In genomic region chr12:30796508-30796780, GRCh38 we compare ENCODE assay signal across 8 cellular contexts. TPM values are rescaled to one million over a fixed set of nuclear protein-coding genes. Genes with fewer than 3 reads are reported as not detected.
DNase-seq lines count a peak whose midpoint lies in the region; ATAC-seq, FAIRE-seq and TF ChIP-seq lines count a peak whose summit lies in the region.

No MANE protein-coding gene starts in this region.

- peak overlapping the region; percentile 19 for H3K4me3 Mint-ChIP-seq in activated T-helper 1 cell treated with anti-CD3 and anti-CD28 coated beads, Interleukin-12 subunit alpha, Interleukin-12 subunit beta, Interleukin-2, Interleukin-4 antibody, amounts not matched to agents 30 ng/mL and 10 ng/mL and 1 ng/mL, durations not matched to agents 14 hours and 24 hours and 36 hours

- TF ChIP-seq POLR2A in heart left ventricle (IDR thresholded peaks at IDR 0.05) = no peak
- TF ChIP-seq POLR2A in prostate gland (IDR thresholded peaks at IDR 0.05) = no peak

- H3K36me3 Mint-ChIP-seq in activated T-helper 1 cell treated with anti-CD3 and anti-CD28 coated beads, Interleukin-12 subunit alpha, Interleukin-12 subunit beta, Interleukin-2, Interleukin-4 antibody, amounts not matched to agents 30 ng/mL and 10 ng/mL and 1 ng/mL, durations not matched to agents 14 hours and 24 hours and 36 hours (ENCODE audit: low read depth) = no peaks in the 10 kb centered on the region

- peak; percentile 22 for ATAC-seq in HG03432 (IDR thresholded peaks at IDR 0.05; ENCODE audit: unreplicated experiment)
- peak; percentile 43 to 64 (median 54) for ATAC-seq in heart left ventricle
- ATAC-seq in GM21390 (IDR thresholded peaks at IDR 0.05; ENCODE audit: unreplicated experiment) = no peak

- H3K4me3 ChIP-seq in heart left ventricle (peak overlapping the region; percentile 48 to 80 (median 63)), prostate gland (peak overlapping the region; percentile 33 to 34)

- intact Hi-C loops in activated T-helper 1 cell treated with anti-CD3 and anti-CD28 coated beads, Interleukin-12 subunit alpha, Interleukin-12 subunit beta, Interleukin-2, Interleukin-4 antibody, amounts not matched to agents 30 ng/mL and 10 ng/mL and 1 ng/mL, durations not matched to agents 14 hours and 24 hours and 36 hours (cut with micrococcal nuclease) = no loop called here
- intact Hi-C loops in heart left ventricle (cut with DNase I) (loop anchor here in 5 of 10 donors (5.0 kb wide), 3 partner anchors 34 to 44 kb away; partner anchors contain the start of gene CAPRIN2 (in 1 of the 5)), prostate gland (cut with DNase I) (loop anchor here (5.0 to 10.0 kb wide), 2 partner anchors 39 to 102 kb away; partner anchors contain the start of gene IPO8)

- H3K4me1 ChIP-seq in heart left ventricle (peaks cover 0 to 27% (median 11%) of the 10 kb centered on the region in 12 donors), prostate gland (replicated peaks) (no peaks in the 10 kb centered on the region)

- H3K9me3 ChIP-seq in heart left ventricle (no peaks in the 10 kb centered on the region), prostate gland (no peaks in the 10 kb centered on the region)

- FAIRE-seq in GM19239 (lab: Jason Lieb, UNC) = no peak

- H3K27ac Mint-ChIP-seq in activated T-helper 1 cell treated with anti-CD3 and anti-CD28 coated beads, Interleukin-12 subunit alpha, Interleukin-12 subunit beta, Interleukin-2, Interleukin-4 antibody, amounts not matched to agents 30 ng/mL and 10 ng/mL and 1 ng/mL, durations not matched to agents 14 hours and 24 hours and 36 hours = no peak overlapping the region

- TF ChIP-seq CTCF in heart left ventricle (IDR thresholded peaks at IDR 0.05) (no peak), prostate gland (IDR thresholded peaks at IDR 0.05) (no peak)

- H3K27me3 ChIP-seq in heart left ventricle (peaks cover 0 to 23% (median 0%) of the 10 kb centered on the region in 9 donors), prostate gland (replicated peaks; ENCODE audit: insufficient read depth) (no peaks in the 10 kb centered on the region)

- H3K27ac ChIP-seq in heart left ventricle = peak overlapping the region in 6 of 12 donors; percentile 6 to 89 (median 64)
- peak overlapping the region; percentile 22 to 34 for H3K27ac ChIP-seq in prostate gland

- peaks cover 47% of the 10 kb centered on the region for H3K27me3 Mint-ChIP-seq in activated T-helper 1 cell treated with anti-CD3 and anti-CD28 coated beads, Interleukin-12 subunit alpha, Interleukin-12 subunit beta, Interleukin-2, Interleukin-4 antibody, amounts not matched to agents 30 ng/mL and 10 ng/mL and 1 ng/mL, durations not matched to agents 14 hours and 24 hours and 36 hours (ENCODE audit: insufficient read depth)

- WGBS in heart left ventricle, 4 donors = 0 to 1% (median 1%) methylated on average over 12 to 19 of the region's 19 CpGs
- under 1% methylated on average over 17 of the region's 19 CpGs for WGBS in prostate gland

- DNase-seq in NCI-H526 (lab: John Stamatoyannopoulos, UW) (peak; percentile 5 to 50), NCI-H526 treated with DMSO at 0.1 percent for 48 hours (lab: John Stamatoyannopoulos, UW) (no peak), heart left ventricle (peak in 2 of 5 donors; percentile 37 to 43), prostate gland (ENCODE audit: low spot score) (no peak), GM19239 (ENCODE audit: insufficient read length, low spot score) (no peak)
- no peak for DNase-seq in activated T-helper 1 cell treated with anti-CD3 and anti-CD28 coated beads, Interleukin-12 subunit alpha, Interleukin-12 subunit beta, Interleukin-2, Interleukin-4 antibody, amounts not matched to agents 30 ng/mL and 10 ng/mL and 1 ng/mL, durations not matched to agents 14 hours and 24 hours and 36 hours (ENCODE audit: low spot score)

- no peaks in the 10 kb centered on the region for H3K9me3 Mint-ChIP-seq in activated T-helper 1 cell treated with anti-CD3 and anti-CD28 coated beads, Interleukin-12 subunit alpha, Interleukin-12 subunit beta, Interleukin-2, Interleukin-4 antibody, amounts not matched to agents 30 ng/mL and 10 ng/mL and 1 ng/mL, durations not matched to agents 14 hours and 24 hours and 36 hours

- H3K4me1 Mint-ChIP-seq in activated T-helper 1 cell treated with anti-CD3 and anti-CD28 coated beads, Interleukin-12 subunit alpha, Interleukin-12 subunit beta, Interleukin-2, Interleukin-4 antibody, amounts not matched to agents 30 ng/mL and 10 ng/mL and 1 ng/mL, durations not matched to agents 14 hours and 24 hours and 36 hours (ENCODE audit: low read depth) = peaks cover 16% of the 10 kb centered on the region

- H3K36me3 ChIP-seq in heart left ventricle (no peaks in the 10 kb centered on the region), prostate gland (no peaks in the 10 kb centered on the region)

RNA-seq across cellular contexts. Expression of gene CAPRIN2, which starts 41.7 kb away (rescaled TPM):
- 9.1 and 9.4 TPM in 2 replicates for total RNA-seq in activated T-helper 1 cell treated with anti-CD3 and anti-CD28 coated beads, Interleukin-12 subunit alpha, Interleukin-12 subunit beta, Interleukin-2, Interleukin-4 antibody, amounts not matched to agents 30 ng/mL and 10 ng/mL and 1 ng/mL, durations not matched to agents 14 hours and 24 hours and 36 hours
- total RNA-seq in heart left ventricle = 10 to 100 TPM; 15.3 to 33.6 (median 30.4) TPM
- 10 to 100 TPM in 1 of 2 donors, 1 to 10 TPM in 1; 9.9 to 13.9 TPM for polyA plus RNA-seq in heart left ventricle
- 10 to 100 TPM; 20.4 to 40.0 TPM for total RNA-seq in prostate gland

Comparison
In these comparisons a context has a peak if more than half of its experiments do, and no peak if none do; other contexts are left out.
1. DNase-seq: peak in NCI-H526 (2 of 2); none in NCI-H526 treated with DMSO at 0.1 percent for 48 hours (single experiment), activated T-helper 1 cell treated with anti-CD3 and anti-CD28 coated beads, Interleukin-12 subunit alpha, Interleukin-12 subunit beta, Interleukin-2, Interleukin-4 antibody, amounts not matched to agents 30 ng/mL and 10 ng/mL and 1 ng/mL, durations not matched to agents 14 hours and 24 hours and 36 hours (single experiment), prostate gland (single experiment) and GM19239 (single experiment).